ENCODE assay signal across 2 cellular contexts in the genomic region with DNA sequence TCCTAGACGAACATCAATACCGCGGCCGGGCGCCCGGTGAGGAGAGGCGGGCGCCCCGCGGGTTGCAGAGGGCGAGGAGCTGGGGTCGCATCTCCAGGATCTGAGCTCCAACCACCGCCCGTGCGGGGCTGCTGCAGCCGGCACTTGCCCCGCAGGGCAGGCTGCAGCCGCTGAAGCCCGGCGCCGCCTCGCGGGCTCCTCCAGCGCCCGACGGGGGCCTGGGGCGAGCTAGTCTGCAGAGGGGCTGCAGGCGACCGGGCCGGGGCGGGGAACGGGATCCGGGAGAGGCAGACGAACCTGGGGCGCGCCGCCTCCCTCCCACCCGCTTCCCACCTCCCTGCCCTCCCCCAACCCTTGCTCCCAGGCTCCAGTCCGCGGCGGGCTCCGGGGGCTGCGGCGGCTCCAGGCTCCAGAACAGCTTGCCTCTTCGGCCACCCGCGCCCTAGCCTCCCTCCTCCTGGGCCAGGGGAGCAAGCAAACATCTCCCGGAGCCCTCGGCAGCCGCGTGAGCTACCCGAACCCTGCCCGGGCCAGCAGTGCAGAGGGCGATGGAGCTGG.
A peak's percentile ranks its signal among the peaks of the same experiment; 100 is the strongest.
TF ChIP-seq lines count a peak whose summit lies in the region.

No MANE protein-coding gene starts in this region.

TF ChIP-seq in HEK293, 187 proteins besides CTCF, POLR2A, EP300 and RAD21 (continued from another document):
- TF ChIP-seq, protein P1, sequence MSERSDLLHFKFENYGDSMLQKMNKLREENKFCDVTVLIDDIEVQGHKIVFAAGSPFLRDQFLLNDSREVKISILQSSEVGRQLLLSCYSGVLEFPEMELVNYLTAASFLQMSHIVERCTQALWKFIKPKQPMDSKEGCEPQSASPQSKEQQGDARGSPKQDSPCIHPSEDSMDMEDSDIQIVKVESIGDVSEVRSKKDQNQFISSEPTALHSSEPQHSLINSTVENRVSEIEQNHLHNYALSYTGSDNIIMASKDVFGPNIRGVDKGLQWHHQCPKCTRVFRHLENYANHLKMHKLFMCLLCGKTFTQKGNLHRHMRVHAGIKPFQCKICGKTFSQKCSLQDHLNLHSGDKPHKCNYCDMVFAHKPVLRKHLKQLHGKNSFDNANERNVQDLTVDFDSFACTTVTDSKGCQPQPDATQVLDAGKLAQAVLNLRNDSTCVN (tag by site-specific recombination; optimal IDR thresholded peaks at IDR 0.05), result no peak
- TF ChIP-seq IKZF3 (tag by site-specific recombination; IDR thresholded peaks at IDR 0.05) (no peak), ZBTB20 (tag by site-specific recombination; IDR thresholded peaks at IDR 0.05) (peak; percentile 57; the same call in 1 of the 2 replicates), ZNF157 (tag by site-specific recombination; IDR thresholded peaks at IDR 0.05) (no peak), ZBTB8A (tag by site-specific recombination; IDR thresholded peaks at IDR 0.05) (peak; percentile 74), ZNF24 (tag by site-specific recombination; IDR thresholded peaks at IDR 0.05) (no peak), ZEB2 (tag by site-specific recombination; IDR thresholded peaks at IDR 0.05) (no peak), ZNF169 (tag by site-specific recombination; IDR thresholded peaks at IDR 0.05) (no peak), ZSCAN23 (tag by site-specific recombination; IDR thresholded peaks at IDR 0.05) (no peak), ZNF600 (tag by site-specific recombination; IDR thresholded peaks at IDR 0.05) (peak; percentile 83), ZNF335 (tag by site-specific recombination; conservative IDR thresholded peaks at IDR 0.05) (no peak), ZFHX2 (tag by site-specific recombination; conservative IDR thresholded peaks at IDR 0.05) (peak; percentile 11; the same call in 1 of the 2 replicates), SP2 (tag by site-specific recombination; IDR thresholded peaks at IDR 0.05) (peak; percentile 23; the same call in 1 of the 2 replicates), EGR2 (tag by site-specific recombination; IDR thresholded peaks at IDR 0.05; ENCODE audit: low read depth) (0 out of 2 replicates have a peak, but pooled peaks have one; percentile 15), ZNF549 (tag by site-specific recombination; IDR thresholded peaks at IDR 0.05) (no peak)
- TF ChIP-seq, protein P2, sequence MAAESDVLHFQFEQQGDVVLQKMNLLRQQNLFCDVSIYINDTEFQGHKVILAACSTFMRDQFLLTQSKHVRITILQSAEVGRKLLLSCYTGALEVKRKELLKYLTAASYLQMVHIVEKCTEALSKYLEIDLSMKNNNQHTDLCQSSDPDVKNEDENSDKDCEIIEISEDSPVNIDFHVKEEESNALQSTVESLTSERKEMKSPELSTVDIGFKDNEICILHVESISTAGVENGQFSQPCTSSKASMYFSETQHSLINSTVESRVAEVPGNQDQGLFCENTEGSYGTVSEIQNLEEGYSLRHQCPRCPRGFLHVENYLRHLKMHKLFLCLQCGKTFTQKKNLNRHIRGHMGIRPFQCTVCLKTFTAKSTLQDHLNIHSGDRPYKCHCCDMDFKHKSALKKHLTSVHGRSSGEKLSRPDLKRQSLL (tag by site-specific recombination; IDR thresholded peaks at IDR 0.05), result peak; percentile 94

TF ChIP-seq in WTC11, 78 proteins besides CTCF, POLR2A, EP300 and RAD21 (continued from another document):
- TF ChIP-seq, protein P3, sequence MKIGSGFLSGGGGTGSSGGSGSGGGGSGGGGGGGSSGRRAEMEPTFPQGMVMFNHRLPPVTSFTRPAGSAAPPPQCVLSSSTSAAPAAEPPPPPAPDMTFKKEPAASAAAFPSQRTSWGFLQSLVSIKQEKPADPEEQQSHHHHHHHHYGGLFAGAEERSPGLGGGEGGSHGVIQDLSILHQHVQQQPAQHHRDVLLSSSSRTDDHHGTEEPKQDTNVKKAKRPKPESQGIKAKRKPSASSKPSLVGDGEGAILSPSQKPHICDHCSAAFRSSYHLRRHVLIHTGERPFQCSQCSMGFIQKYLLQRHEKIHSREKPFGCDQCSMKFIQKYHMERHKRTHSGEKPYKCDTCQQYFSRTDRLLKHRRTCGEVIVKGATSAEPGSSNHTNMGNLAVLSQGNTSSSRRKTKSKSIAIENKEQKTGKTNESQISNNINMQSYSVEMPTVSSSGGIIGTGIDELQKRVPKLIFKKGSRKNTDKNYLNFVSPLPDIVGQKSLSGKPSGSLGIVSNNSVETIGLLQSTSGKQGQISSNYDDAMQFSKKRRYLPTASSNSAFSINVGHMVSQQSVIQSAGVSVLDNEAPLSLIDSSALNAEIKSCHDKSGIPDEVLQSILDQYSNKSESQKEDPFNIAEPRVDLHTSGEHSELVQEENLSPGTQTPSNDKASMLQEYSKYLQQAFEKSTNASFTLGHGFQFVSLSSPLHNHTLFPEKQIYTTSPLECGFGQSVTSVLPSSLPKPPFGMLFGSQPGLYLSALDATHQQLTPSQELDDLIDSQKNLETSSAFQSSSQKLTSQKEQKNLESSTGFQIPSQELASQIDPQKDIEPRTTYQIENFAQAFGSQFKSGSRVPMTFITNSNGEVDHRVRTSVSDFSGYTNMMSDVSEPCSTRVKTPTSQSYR (CRISPR knock-in tag; IDR thresholded peaks at IDR 0.05), result no peak
- no peak for TF ChIP-seq ZNF121 (CRISPR knock-in tag; IDR thresholded peaks at IDR 0.05)
- TF ChIP-seq, protein P4, sequence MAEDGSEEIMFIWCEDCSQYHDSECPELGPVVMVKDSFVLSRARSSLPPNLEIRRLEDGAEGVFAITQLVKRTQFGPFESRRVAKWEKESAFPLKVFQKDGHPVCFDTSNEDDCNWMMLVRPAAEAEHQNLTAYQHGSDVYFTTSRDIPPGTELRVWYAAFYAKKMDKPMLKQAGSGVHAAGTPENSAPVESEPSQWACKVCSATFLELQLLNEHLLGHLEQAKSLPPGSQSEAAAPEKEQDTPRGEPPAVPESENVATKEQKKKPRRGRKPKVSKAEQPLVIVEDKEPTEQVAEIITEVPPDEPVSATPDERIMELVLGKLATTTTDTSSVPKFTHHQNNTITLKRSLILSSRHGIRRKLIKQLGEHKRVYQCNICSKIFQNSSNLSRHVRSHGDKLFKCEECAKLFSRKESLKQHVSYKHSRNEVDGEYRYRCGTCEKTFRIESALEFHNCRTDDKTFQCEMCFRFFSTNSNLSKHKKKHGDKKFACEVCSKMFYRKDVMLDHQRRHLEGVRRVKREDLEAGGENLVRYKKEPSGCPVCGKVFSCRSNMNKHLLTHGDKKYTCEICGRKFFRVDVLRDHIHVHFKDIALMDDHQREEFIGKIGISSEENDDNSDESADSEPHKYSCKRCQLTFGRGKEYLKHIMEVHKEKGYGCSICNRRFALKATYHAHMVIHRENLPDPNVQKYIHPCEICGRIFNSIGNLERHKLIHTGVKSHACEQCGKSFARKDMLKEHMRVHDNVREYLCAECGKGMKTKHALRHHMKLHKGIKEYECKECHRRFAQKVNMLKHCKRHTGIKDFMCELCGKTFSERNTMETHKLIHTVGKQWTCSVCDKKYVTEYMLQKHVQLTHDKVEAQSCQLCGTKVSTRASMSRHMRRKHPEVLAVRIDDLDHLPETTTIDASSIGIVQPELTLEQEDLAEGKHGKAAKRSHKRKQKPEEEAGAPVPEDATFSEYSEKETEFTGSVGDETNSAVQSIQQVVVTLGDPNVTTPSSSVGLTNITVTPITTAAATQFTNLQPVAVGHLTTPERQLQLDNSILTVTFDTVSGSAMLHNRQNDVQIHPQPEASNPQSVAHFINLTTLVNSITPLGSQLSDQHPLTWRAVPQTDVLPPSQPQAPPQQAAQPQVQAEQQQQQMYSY (CRISPR knock-in tag; IDR thresholded peaks at IDR 0.05), result no peak
- TF ChIP-seq SP1 (CRISPR knock-in tag; conservative IDR thresholded peaks at IDR 0.05), result 0 out of 2 replicates have a peak, but pooled peaks have one; percentile 22
- TF ChIP-seq, protein P5, sequence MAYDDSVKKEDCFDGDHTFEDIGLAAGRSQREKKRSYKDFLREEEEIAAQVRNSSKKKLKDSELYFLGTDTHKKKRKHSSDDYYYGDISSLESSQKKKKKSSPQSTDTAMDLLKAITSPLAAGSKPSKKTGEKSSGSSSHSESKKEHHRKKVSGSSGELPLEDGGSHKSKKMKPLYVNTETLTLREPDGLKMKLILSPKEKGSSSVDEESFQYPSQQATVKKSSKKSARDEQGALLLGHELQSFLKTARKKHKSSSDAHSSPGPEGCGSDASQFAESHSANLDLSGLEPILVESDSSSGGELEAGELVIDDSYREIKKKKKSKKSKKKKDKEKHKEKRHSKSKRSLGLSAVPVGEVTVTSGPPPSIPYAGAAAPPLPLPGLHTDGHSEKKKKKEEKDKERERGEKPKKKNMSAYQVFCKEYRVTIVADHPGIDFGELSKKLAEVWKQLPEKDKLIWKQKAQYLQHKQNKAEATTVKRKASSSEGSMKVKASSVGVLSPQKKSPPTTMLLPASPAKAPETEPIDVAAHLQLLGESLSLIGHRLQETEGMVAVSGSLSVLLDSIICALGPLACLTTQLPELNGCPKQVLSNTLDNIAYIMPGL (CRISPR knock-in tag; IDR thresholded peaks at IDR 0.05), result peak; percentile 57; the same call in 1 of the 2 replicates
- TF ChIP-seq, protein P6, sequence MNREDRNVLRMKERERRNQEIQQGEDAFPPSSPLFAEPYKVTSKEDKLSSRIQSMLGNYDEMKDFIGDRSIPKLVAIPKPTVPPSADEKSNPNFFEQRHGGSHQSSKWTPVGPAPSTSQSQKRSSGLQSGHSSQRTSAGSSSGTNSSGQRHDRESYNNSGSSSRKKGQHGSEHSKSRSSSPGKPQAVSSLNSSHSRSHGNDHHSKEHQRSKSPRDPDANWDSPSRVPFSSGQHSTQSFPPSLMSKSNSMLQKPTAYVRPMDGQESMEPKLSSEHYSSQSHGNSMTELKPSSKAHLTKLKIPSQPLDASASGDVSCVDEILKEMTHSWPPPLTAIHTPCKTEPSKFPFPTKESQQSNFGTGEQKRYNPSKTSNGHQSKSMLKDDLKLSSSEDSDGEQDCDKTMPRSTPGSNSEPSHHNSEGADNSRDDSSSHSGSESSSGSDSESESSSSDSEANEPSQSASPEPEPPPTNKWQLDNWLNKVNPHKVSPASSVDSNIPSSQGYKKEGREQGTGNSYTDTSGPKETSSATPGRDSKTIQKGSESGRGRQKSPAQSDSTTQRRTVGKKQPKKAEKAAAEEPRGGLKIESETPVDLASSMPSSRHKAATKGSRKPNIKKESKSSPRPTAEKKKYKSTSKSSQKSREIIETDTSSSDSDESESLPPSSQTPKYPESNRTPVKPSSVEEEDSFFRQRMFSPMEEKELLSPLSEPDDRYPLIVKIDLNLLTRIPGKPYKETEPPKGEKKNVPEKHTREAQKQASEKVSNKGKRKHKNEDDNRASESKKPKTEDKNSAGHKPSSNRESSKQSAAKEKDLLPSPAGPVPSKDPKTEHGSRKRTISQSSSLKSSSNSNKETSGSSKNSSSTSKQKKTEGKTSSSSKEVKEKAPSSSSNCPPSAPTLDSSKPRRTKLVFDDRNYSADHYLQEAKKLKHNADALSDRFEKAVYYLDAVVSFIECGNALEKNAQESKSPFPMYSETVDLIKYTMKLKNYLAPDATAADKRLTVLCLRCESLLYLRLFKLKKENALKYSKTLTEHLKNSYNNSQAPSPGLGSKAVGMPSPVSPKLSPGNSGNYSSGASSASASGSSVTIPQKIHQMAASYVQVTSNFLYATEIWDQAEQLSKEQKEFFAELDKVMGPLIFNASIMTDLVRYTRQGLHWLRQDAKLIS (CRISPR knock-in tag; IDR thresholded peaks at IDR 0.05; ENCODE audit: borderline replicate concordance), result no peak
- TF ChIP-seq JAZF1 (CRISPR knock-in tag; IDR thresholded peaks at IDR 0.05), result no peak
- TF ChIP-seq, protein P7, sequence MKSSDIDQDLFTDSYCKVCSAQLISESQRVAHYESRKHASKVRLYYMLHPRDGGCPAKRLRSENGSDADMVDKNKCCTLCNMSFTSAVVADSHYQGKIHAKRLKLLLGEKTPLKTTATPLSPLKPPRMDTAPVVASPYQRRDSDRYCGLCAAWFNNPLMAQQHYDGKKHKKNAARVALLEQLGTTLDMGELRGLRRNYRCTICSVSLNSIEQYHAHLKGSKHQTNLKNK (CRISPR knock-in tag; IDR thresholded peaks at IDR 0.05), result no peak
- TF ChIP-seq, protein P8, sequence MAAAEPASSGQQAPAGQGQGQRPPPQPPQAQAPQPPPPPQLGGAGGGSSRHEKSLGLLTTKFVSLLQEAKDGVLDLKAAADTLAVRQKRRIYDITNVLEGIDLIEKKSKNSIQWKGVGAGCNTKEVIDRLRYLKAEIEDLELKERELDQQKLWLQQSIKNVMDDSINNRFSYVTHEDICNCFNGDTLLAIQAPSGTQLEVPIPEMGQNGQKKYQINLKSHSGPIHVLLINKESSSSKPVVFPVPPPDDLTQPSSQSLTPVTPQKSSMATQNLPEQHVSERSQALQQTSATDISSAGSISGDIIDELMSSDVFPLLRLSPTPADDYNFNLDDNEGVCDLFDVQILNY (CRISPR knock-in tag; IDR thresholded peaks at IDR 0.05), result 0 out of 2 replicates have a peak, but pooled peaks have one; percentile 32
- TF ChIP-seq NFYB (CRISPR knock-in tag; conservative IDR thresholded peaks at IDR 0.05; ENCODE audit: low read depth), result no peak
- peak; percentile 81; the same call in 1 of the 2 replicates for TF ChIP-seq KAT7 (CRISPR knock-in tag; IDR thresholded peaks at IDR 0.05; ENCODE audit: borderline replicate concordance)
- TF ChIP-seq ZNF317 (CRISPR knock-in tag; IDR thresholded peaks at IDR 0.05; ENCODE audit: borderline replicate concordance, low read depth), result no peak
- 0 out of 2 replicates have a peak, but pooled peaks have one; percentile 19 for TF ChIP-seq RELA (CRISPR knock-in tag; IDR thresholded peaks at IDR 0.05; ENCODE audit: borderline replicate concordance)
